ENCODE assay signal across 8 cellular contexts in genomic region chr4:140568507-140569306, GRCh38. TPM values are rescaled to one million over a fixed set of nuclear protein-coding genes. Genes with fewer than 3 reads are reported as not detected.
DNase-seq lines count a peak whose midpoint lies in the region; ATAC-seq lines count a peak whose summit lies in the region.

Gene UCP1, minus strand, starts transcription at chr4:140568961. Its CDS starts 232 bp downstream, at chr4:140568729.

- DNase-seq in CD1c-positive myeloid dendritic cell (ENCODE audit: extremely low spot score) (peak; percentile 37), Kasumi-1 (lab: John Stamatoyannopoulos, UW) (peak; percentile 12 to 14)
- DNase-seq in naive thymus-derived CD8-positive, alpha-beta T cell, result no peak

- peaks cover 9 to 25% (median 22%) of the 10 kb centered on the region in 4 donors for H3K4me1 Mint-ChIP-seq in naive thymus-derived CD8-positive, alpha-beta T cell

- POLR2A ChIA-PET in naive thymus-derived CD8-positive, alpha-beta T cell (lab: Charles Lee), result interaction anchor here (1.6 kb wide), 1 partner anchor 45 kb away, joined by 4 read pairs; the partner anchor contains the start of gene ELMOD2

- H3K9me3 Mint-ChIP-seq in naive thymus-derived CD8-positive, alpha-beta T cell, result peaks cover 0 to 20% (median 9%) of the 10 kb centered on the region in 9 donors

- peak within 1 kb of the TSS; percentile 66 to 93 (median 86) for H3K4me3 Mint-ChIP-seq in naive thymus-derived CD8-positive, alpha-beta T cell

- H3K27me3 Mint-ChIP-seq in naive thymus-derived CD8-positive, alpha-beta T cell, result peaks cover 40 to 59% (median 42%) of the 10 kb centered on the region in 5 donors

- ATAC-seq in esophagus mucosa, result peak; percentile 66
- ATAC-seq in naive thymus-derived CD8-positive, alpha-beta T cell, result peak; percentile 25 to 58
- no peak for ATAC-seq in GM19324 (IDR thresholded peaks at IDR 0.05; ENCODE audit: low FRiP score, unreplicated experiment)
- no peak for ATAC-seq in GM18870 (IDR thresholded peaks at IDR 0.05; ENCODE audit: unreplicated experiment)
- no peak for ATAC-seq in HG03025 (IDR thresholded peaks at IDR 0.05; ENCODE audit: low FRiP score, unreplicated experiment)
- ATAC-seq in HG03457 (IDR thresholded peaks at IDR 0.05; ENCODE audit: unreplicated experiment), result no peak

- peak within 1 kb of the TSS in 1 of 10 donors; percentile 71 for H3K27ac Mint-ChIP-seq in naive thymus-derived CD8-positive, alpha-beta T cell

- peaks cover 0 to 32% (median 11%) of the 10 kb centered on the region in 3 donors for H3K36me3 Mint-ChIP-seq in naive thymus-derived CD8-positive, alpha-beta T cell

RNA-seq across cellular contexts. Expression of gene UCP1, which starts in this region (rescaled TPM):
- not detected for total RNA-seq in esophagus mucosa
- not detected for total RNA-seq in naive thymus-derived CD8-positive, alpha-beta T cell
- not detected for polyA plus RNA-seq in naive thymus-derived CD8-positive, alpha-beta T cell

Comparison
In these comparisons a context has a peak if more than half of its experiments do, and no peak if none do; other contexts are left out.
1. Peak in ATAC-seq in esophagus mucosa; RNA of the gene not detected or under 1 TPM.
2. Peak in ATAC-seq in naive thymus-derived CD8-positive, alpha-beta T cell; RNA of the gene not detected or under 1 TPM.
3. DNase-seq: peak in CD1c-positive myeloid dendritic cell (single experiment) and Kasumi-1 (2 of 2); none in naive thymus-derived CD8-positive, alpha-beta T cell (0 of 10).